8 cellular contexts compared by ENCODE assay signal in the genomic region with DNA sequence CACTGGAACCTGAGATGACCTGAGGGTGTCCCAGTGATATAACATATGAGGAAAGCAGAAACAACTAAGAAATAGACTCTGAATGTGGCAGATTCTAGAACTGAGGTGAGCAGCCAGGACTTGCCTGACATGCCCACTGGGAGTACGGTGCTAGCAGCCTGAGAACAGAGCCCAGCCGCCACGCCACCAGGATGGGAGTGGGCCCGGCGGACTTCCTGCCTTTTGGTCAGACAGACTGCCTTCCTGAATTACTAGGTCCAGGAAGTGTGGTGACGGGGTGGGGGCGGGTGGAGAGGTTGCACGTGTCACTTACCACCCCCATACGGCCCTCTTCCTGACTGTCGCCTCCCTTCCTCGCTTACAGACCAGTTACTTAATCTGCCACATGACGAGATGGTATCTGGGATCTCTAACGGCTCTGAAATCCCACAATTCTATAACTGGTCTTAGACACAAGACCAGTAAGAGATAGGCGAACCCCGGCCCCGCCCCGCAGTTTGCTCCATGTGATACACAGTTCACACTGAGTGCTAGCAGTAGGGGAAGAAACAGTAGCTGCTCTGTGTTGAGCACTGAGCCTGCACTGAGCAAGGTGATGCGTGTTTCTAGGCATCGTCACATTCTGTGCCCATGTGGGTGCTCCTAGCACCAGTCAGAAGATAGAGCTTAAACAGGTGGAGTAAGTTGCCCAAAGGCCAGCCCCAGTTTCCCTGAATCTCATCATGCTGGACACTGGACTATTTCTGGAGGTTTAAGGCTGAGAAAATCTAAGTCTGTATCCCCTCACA.
DNase-seq lines count a peak whose midpoint lies in the region; ATAC-seq lines count a peak whose summit lies in the region.

No MANE protein-coding gene starts in this region.

- DNase-seq in KG1 (lab: John Stamatoyannopoulos, UW) (peak; percentile 85), Right ventricle myocardium superior (peak; percentile 88), HCEC 1CT (no peak), NCI-H2171 treated with DMSO at 0.1 percent for 48 hours (lab: John Stamatoyannopoulos, UW) (no peak), NCI-H1930 (lab: John Stamatoyannopoulos, UW) (no peak)
- peak; percentile 4 to 13 for DNase-seq in activated CD8-positive, alpha-beta memory T cell treated with anti-CD3 and anti-CD28 coated beads for 1 hour (ENCODE audit: extremely low read depth in 1 of 2, low read depth in 1 of 2)
- peak; percentile 44 for DNase-seq in stimulated activated CD4-positive, alpha-beta T cell treated with anti-CD3 and anti-CD28 coated beads, Interleukin-12 subunit alpha, Interleukin-12 subunit beta, amount 100 ng/mL, for 4 hours

- peak; percentile 69 for ATAC-seq in GM18502 (IDR thresholded peaks at IDR 0.05; ENCODE audit: poor library complexity, unreplicated experiment)
- ATAC-seq in Right ventricle myocardium superior (ENCODE audit: poor library complexity) = peak; percentile 67

- intact Hi-C loops in Right ventricle myocardium superior (cut with DNase I) = no loop called here

Comparison
In these comparisons a context has a peak if more than half of its experiments do, and no peak if none do; other contexts are left out.
1. DNase-seq: peak in KG1 (single experiment), activated CD8-positive, alpha-beta memory T cell treated with anti-CD3 and anti-CD28 coated beads for 1 hour (2 of 2), Right ventricle myocardium superior (single experiment) and stimulated activated CD4-positive, alpha-beta T cell treated with anti-CD3 and anti-CD28 coated beads, Interleukin-12 subunit alpha, Interleukin-12 subunit beta, amount 100 ng/mL, for 4 hours (single experiment); none in HCEC 1CT (single experiment), NCI-H2171 treated with DMSO at 0.1 percent for 48 hours (single experiment) and NCI-H1930 (0 of 2).